19 cellular contexts compared by ENCODE assay signal in genomic region chr21:44789880-44790279, GRCh38. TPM values are rescaled to one million over a fixed set of nuclear protein-coding genes. Genes with fewer than 3 reads are reported as not detected.
A peak's percentile ranks its signal among the peaks of the same experiment; 100 is the strongest.
DNase-seq lines count a peak whose midpoint lies in the region; ATAC-seq and TF ChIP-seq lines count a peak whose summit lies in the region.
"Had no signal": no experiment of that assay in that cellular context is flagged by ENCODE, and none has a peak within 500 bp of the region (broad histone marks: within the 10 kb centered on the region; RNA-seq: fewer than 3 reads in every experiment).

No MANE protein-coding gene starts in this region.

- H3K4me3 Mint-ChIP-seq in naive thymus-derived CD8-positive, alpha-beta T cell: no peak overlapping the region
- H3K4me3 Mint-ChIP-seq: activated naive CD8-positive, alpha-beta T cell had no signal

- no peaks in the 10 kb centered on the region for H3K27me3 ChIP-seq in colonic mucosa
- H3K27me3 ChIP-seq: BLaER1 had no signal

- no peaks in the 10 kb centered on the region for H3K9me3 Mint-ChIP-seq in naive thymus-derived CD8-positive, alpha-beta T cell

- no peak for ATAC-seq in naive thymus-derived CD8-positive, alpha-beta T cell
- no peak for ATAC-seq in HG02759 (IDR thresholded peaks at IDR 0.05; ENCODE audit: unreplicated experiment)
- ATAC-seq: Panc1, sciatic nerve, SK-N-SH treated with all-trans-retinoic acid at 6 μM for 48 hours had no signal

- intact Hi-C loops in colonic mucosa (cut with DNase I): loop anchor here (5.0 kb wide), 1 partner anchor 283 kb away; no protein-coding TSS in a partner anchor

- H3K27ac ChIP-seq in colonic mucosa: no peak overlapping the region
- H3K27ac ChIP-seq: BLaER1, HL-60 had no signal

- H3K4me1 Mint-ChIP-seq in naive thymus-derived CD8-positive, alpha-beta T cell: peaks cover 23 to 56% (median 47%) of the 10 kb centered on the region in 4 donors

- no peaks in the 10 kb centered on the region for H3K27me3 Mint-ChIP-seq in naive thymus-derived CD8-positive, alpha-beta T cell
- H3K27me3 Mint-ChIP-seq: activated naive CD8-positive, alpha-beta T cell had no signal

- no peaks in the 10 kb centered on the region for H3K36me3 ChIP-seq in colonic mucosa

- peak overlapping the region in 6 of 10 donors; percentile 18 to 65 (median 38) for H3K27ac Mint-ChIP-seq in naive thymus-derived CD8-positive, alpha-beta T cell

- H3K4me1 ChIP-seq in colonic mucosa: no peaks in the 10 kb centered on the region

- no peak overlapping the region for H3K9ac ChIP-seq in colonic mucosa (ENCODE audit: low read depth in 2 of 2, low read length in 2 of 2)
- H3K9ac ChIP-seq: BLaER1 had no signal

- H3K4me3 ChIP-seq in colonic mucosa: no peak overlapping the region
- H3K4me3 ChIP-seq: BLaER1 had no signal

- DNase-seq in EL (peak; percentile 59), M059J (ENCODE audit: low read depth) (peak; percentile 69), dedifferentiated amniotic fluid mesenchymal stem cell (ENCODE audit: extremely low spot score) (peak; percentile 20), colonic mucosa (no peak), GF-D8 (lab: John Stamatoyannopoulos, UW) (no peak)
- DNase-seq in naive thymus-derived CD8-positive, alpha-beta T cell: no peak
- DNase-seq: activated CD4-positive, alpha-beta T cell treated with anti-CD3 and anti-CD28 coated beads, Interleukin-2, amount 50 U/mL, for 1 hour; activated T-cell treated with anti-CD3 and anti-CD28 coated beads for 4 hours; central memory CD4-positive, alpha-beta T cell; KBM-7; NCI-H1417; NCI-H748 treated with DMSO at 0.1 percent for 48 hours had no signal

- POLR2A ChIA-PET in naive thymus-derived CD8-positive, alpha-beta T cell (lab: Charles Lee): no interaction called here

- H3K9me3 ChIP-seq in colonic mucosa: no peaks in the 10 kb centered on the region
- H3K9me3 ChIP-seq: BLaER1 had no signal

- peaks cover 6 to 58% (median 12%) of the 10 kb centered on the region in 3 donors for H3K36me3 Mint-ChIP-seq in naive thymus-derived CD8-positive, alpha-beta T cell

- TF ChIP-seq CTCF in colonic mucosa (IDR thresholded peaks at IDR 0.05): no peak

RNA-seq across cellular contexts. Expression of gene UBE2G2, which starts 11.7 kb away (rescaled TPM):
- 74.0 and 90.6 TPM in 2 replicates for total RNA-seq in M059J (2014; rRNA removed; shearing (Covaris generic))
- 100 to 1,000 TPM; 167 to 186 TPM for total RNA-seq in naive thymus-derived CD8-positive, alpha-beta T cell
- 10 to 100 TPM; 56.2 to 72.8 (median 62.3) TPM for polyA plus RNA-seq in naive thymus-derived CD8-positive, alpha-beta T cell
- total RNA-seq in colonic mucosa: 10 to 100 TPM; 50.3 to 76.1 TPM

RNA-seq across cellular contexts. Expression of gene SUMO3, which starts 28.0 kb away (rescaled TPM):
- 198 and 200 TPM in 2 replicates for total RNA-seq in M059J (2014; rRNA removed; shearing (Covaris generic))
- 10 to 100 TPM; 50.2 to 54.6 TPM for total RNA-seq in naive thymus-derived CD8-positive, alpha-beta T cell
- polyA plus RNA-seq in naive thymus-derived CD8-positive, alpha-beta T cell: 10 to 100 TPM; 82.8 to 94.1 (median 86.7) TPM
- 10 to 100 TPM; 81.3 to 82.8 TPM for total RNA-seq in colonic mucosa

Comparison
In these comparisons a context has a peak if more than half of its experiments do, and no peak if none do; other contexts are left out.
1. DNase-seq: peak in EL (single experiment), M059J (single experiment) and dedifferentiated amniotic fluid mesenchymal stem cell (single experiment); none in naive thymus-derived CD8-positive, alpha-beta T cell (0 of 10), colonic mucosa (single experiment) and GF-D8 (single experiment).